Comparison of ENCODE assay signal across 8 cellular contexts in genomic region chr1:150186789-150187559, GRCh38. TPM values are rescaled to one million over a fixed set of nuclear protein-coding genes. Genes with fewer than 3 reads are reported as not detected.
A peak's percentile ranks its signal among the peaks of the same experiment; 100 is the strongest.
DNase-seq lines count a peak whose midpoint lies in the region; ATAC-seq lines count a peak whose summit lies in the region.

No MANE protein-coding gene starts in this region.

- no peaks in the 10 kb centered on the region for H3K9me3 Mint-ChIP-seq in dendritic cell treated with granulocyte-macrophage colony-stimulating factor and Interleukin-4, amounts not matched to agents 40 ng/mL and 50 ng/mL, for 4 days

- 74 to 80% methylated on average over 3 of the region's 10 CpGs for WGBS in mesodermal cell (ENCODE audit: insufficient coverage in 2 of 2), 2 experiments

- no peak overlapping the region for H3K4me3 ChIP-seq in mesodermal cell (ENCODE audit: extremely low read depth, insufficient read depth, low read length, poor library complexity, severe bottlenecking)

- peak overlapping the region; percentile 59 for H3K4me3 Mint-ChIP-seq in dendritic cell treated with granulocyte-macrophage colony-stimulating factor and Interleukin-4, amounts not matched to agents 40 ng/mL and 50 ng/mL, for 4 days

- no peaks in the 10 kb centered on the region for H3K27me3 Mint-ChIP-seq in dendritic cell treated with granulocyte-macrophage colony-stimulating factor and Interleukin-4, amounts not matched to agents 40 ng/mL and 50 ng/mL, for 4 days

- H3K4me1 ChIP-seq in mesodermal cell (ENCODE audit: control insufficient read depth, insufficient read depth, low read length, poor library complexity, severe bottlenecking), result peaks cover under 1% of the 10 kb centered on the region

- intact Hi-C loops in dendritic cell treated with granulocyte-macrophage colony-stimulating factor and Interleukin-4, amounts not matched to agents 40 ng/mL and 50 ng/mL, for 4 days (cut with micrococcal nuclease), result loop anchor here (1.0 to 2.0 kb wide), 3 partner anchors 24 to 224 kb away; no protein-coding TSS in a partner anchor

- no peaks in the 10 kb centered on the region for H3K36me3 Mint-ChIP-seq in dendritic cell treated with granulocyte-macrophage colony-stimulating factor and Interleukin-4, amounts not matched to agents 40 ng/mL and 50 ng/mL, for 4 days (ENCODE audit: low read depth)

- H3K27ac Mint-ChIP-seq in dendritic cell treated with granulocyte-macrophage colony-stimulating factor and Interleukin-4, amounts not matched to agents 40 ng/mL and 50 ng/mL, for 4 days, result peak overlapping the region; percentile 92

- DNase-seq in SIG-M5 treated with dmso at 0.1 percent for 504 hours (lab: John Stamatoyannopoulos, UW; ENCODE audit: unreplicated experiment), result peak; percentile 85
- no peak for DNase-seq in SIG-M5 (lab: John Stamatoyannopoulos, UW)
- peak; percentile 14 for DNase-seq in NCI-H1092 (lab: John Stamatoyannopoulos, UW)
- peak; percentile 46 for DNase-seq in SW480 (ENCODE audit: low spot score)
- no peak for DNase-seq in HPDE6-E6E7 (ENCODE audit: extremely low spot score)

- H3K4me1 Mint-ChIP-seq in dendritic cell treated with granulocyte-macrophage colony-stimulating factor and Interleukin-4, amounts not matched to agents 40 ng/mL and 50 ng/mL, for 4 days (ENCODE audit: low read depth), result peaks cover 41% of the 10 kb centered on the region

- no peaks in the 10 kb centered on the region for H3K36me3 ChIP-seq in mesodermal cell (ENCODE audit: control insufficient read depth, insufficient read depth, low read length)

- no peak for ATAC-seq in HG03025 (IDR thresholded peaks at IDR 0.05; ENCODE audit: low FRiP score, unreplicated experiment)

- H3K27ac ChIP-seq in mesodermal cell (ENCODE audit: low read depth, low read length, severe bottlenecking), result peak overlapping the region; percentile 13

- peaks cover 6% of the 10 kb centered on the region for H3K9me3 ChIP-seq in mesodermal cell (ENCODE audit: control insufficient read depth, low read length)

RNA-seq across cellular contexts. Expression of gene PLEKHO1, which starts 37.3 kb away (rescaled TPM):
- polyA plus RNA-seq in mesodermal cell (2013, experiment 1 of 2), result 73.5 TPM
- 65.1 TPM for polyA plus RNA-seq in mesodermal cell (2013, experiment 2 of 2)

RNA-seq across cellular contexts. Expression of gene ANP32E, which starts 48.9 kb away (rescaled TPM):
- polyA plus RNA-seq in mesodermal cell (2013, experiment 1 of 2), result 54.4 TPM
- polyA plus RNA-seq in mesodermal cell (2013, experiment 2 of 2), result 74.9 TPM

Comparison
In these comparisons a context has a peak if more than half of its experiments do, and no peak if none do; other contexts are left out.
1. DNase-seq: peak in SIG-M5 treated with dmso at 0.1 percent for 504 hours (single experiment), NCI-H1092 (single experiment) and SW480 (single experiment); none in SIG-M5 (single experiment) and HPDE6-E6E7 (single experiment).